In genomic region chr5:173454764-173455598, GRCh38 we compare ENCODE assay signal across 1 cellular context.
A peak's percentile ranks its signal among the peaks of the same experiment; 100 is the strongest.
TF ChIP-seq lines count a peak whose summit lies in the region.

No MANE protein-coding gene starts in this region.

TF ChIP-seq in HCT116, 20 proteins besides CTCF, POLR2A, EP300 and RAD21 (continued from another document):
- TF ChIP-seq, protein P1, sequence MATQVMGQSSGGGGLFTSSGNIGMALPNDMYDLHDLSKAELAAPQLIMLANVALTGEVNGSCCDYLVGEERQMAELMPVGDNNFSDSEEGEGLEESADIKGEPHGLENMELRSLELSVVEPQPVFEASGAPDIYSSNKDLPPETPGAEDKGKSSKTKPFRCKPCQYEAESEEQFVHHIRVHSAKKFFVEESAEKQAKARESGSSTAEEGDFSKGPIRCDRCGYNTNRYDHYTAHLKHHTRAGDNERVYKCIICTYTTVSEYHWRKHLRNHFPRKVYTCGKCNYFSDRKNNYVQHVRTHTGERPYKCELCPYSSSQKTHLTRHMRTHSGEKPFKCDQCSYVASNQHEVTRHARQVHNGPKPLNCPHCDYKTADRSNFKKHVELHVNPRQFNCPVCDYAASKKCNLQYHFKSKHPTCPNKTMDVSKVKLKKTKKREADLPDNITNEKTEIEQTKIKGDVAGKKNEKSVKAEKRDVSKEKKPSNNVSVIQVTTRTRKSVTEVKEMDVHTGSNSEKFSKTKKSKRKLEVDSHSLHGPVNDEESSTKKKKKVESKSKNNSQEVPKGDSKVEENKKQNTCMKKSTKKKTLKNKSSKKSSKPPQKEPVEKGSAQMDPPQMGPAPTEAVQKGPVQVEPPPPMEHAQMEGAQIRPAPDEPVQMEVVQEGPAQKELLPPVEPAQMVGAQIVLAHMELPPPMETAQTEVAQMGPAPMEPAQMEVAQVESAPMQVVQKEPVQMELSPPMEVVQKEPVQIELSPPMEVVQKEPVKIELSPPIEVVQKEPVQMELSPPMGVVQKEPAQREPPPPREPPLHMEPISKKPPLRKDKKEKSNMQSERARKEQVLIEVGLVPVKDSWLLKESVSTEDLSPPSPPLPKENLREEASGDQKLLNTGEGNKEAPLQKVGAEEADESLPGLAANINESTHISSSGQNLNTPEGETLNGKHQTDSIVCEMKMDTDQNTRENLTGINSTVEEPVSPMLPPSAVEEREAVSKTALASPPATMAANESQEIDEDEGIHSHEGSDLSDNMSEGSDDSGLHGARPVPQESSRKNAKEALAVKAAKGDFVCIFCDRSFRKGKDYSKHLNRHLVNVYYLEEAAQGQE (IDR thresholded peaks at IDR 0.05; ENCODE audit: low read depth) = no peak
- peak; percentile 79 for TF ChIP-seq SRF (IDR thresholded peaks at IDR 0.05; ENCODE audit: low read depth)
- peak; percentile 76 for TF ChIP-seq CEBPB (IDR thresholded peaks at IDR 0.05; ENCODE audit: low read depth)
